12 cellular contexts compared by ENCODE assay signal in the genomic region with DNA sequence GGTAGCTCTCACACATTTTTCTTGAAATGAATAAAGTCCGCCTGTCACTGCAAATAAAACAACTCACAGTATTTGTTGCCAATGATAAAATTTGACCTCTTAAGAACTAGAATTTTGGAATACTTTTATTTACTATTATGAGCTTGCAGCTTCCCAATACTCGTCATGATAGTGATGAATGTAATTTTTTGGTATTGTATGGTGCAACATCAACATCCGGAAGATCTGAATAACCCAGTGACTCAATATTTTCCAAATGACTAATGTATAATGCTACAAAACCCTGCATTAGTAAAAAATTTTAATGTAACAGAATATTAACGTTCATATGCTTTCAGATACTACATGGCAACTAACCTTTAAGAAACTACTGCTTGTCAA.
DNase-seq lines count a peak whose midpoint lies in the region; ATAC-seq and TF ChIP-seq lines count a peak whose summit lies in the region.
"Had no signal": no experiment of that assay in that cellular context is flagged by ENCODE, and none has a peak within 500 bp of the region (broad histone marks: within the 10 kb centered on the region; RNA-seq: fewer than 3 reads in every experiment).

No MANE protein-coding gene starts in this region.

- TF ChIP-seq CTCF in fibroblast of mammary gland (conservative IDR thresholded peaks at IDR 0.05; ENCODE audit: control insufficient read depth, insufficient read depth, low read depth, low read length) (no peak), ascending aorta (IDR thresholded peaks at IDR 0.05) (no peak)

- no peaks in the 10 kb centered on the region for H3K4me1 ChIP-seq in ascending aorta

- peak overlapping the region; percentile 38 for H3K9ac ChIP-seq in SK-N-MC (ENCODE audit: insufficient read length)

- intact Hi-C loops in ascending aorta (cut with DNase I) = no loop called here

- H3K4me3 ChIP-seq in SK-N-MC = peak overlapping the region; percentile 42
- H3K4me3 ChIP-seq in fibroblast of mammary gland (ENCODE audit: control insufficient read depth, low read depth, low read length) = no peak overlapping the region
- no peak overlapping the region for H3K4me3 ChIP-seq in ascending aorta

- no peak for ATAC-seq in GM18867 (IDR thresholded peaks at IDR 0.05; ENCODE audit: unreplicated experiment)

- H3K27me3 ChIP-seq in ascending aorta = no peaks in the 10 kb centered on the region

- DNase-seq in NOMO-1 (lab: John Stamatoyannopoulos, UW; ENCODE audit: unreplicated experiment in 2 of 2) = peak; percentile 49 to 92
- DNase-seq in NOMO-1 treated with dmso at 0.1 percent for 144 hours (lab: John Stamatoyannopoulos, UW; ENCODE audit: unreplicated experiment) = no peak
- DNase-seq in SK-N-MC (ENCODE audit: low read depth, low spot score) = peak; percentile 72
- DNase-seq in fibroblast of mammary gland (ENCODE audit: low read depth) = peak; percentile 90
- no peak for DNase-seq in NCI-H1092 (lab: John Stamatoyannopoulos, UW)
- no peak for DNase-seq in ascending aorta (ENCODE audit: low spot score in 2 of 2)
- no peak for DNase-seq in substantia nigra (lab: John Stamatoyannopoulos, UW)
- DNase-seq: activated B cell treated with CpG ODN at 0.5 μM for 24 hours; activated T-cell treated with anti-CD3 and anti-CD28 coated beads, Interleukin-2, amount 50 U/mL, for 1 hour; NCI-H187 treated with DMSO at 0.1 percent for 48 hours had no signal

- H3K9me3 ChIP-seq in SK-N-MC (ENCODE audit: low read depth, low read length) = no peaks in the 10 kb centered on the region
- H3K9me3 ChIP-seq in ascending aorta = no peaks in the 10 kb centered on the region

- peaks cover 14% of the 10 kb centered on the region for H3K36me3 ChIP-seq in SK-N-MC (ENCODE audit: insufficient read depth, low read length)
- no peaks in the 10 kb centered on the region for H3K36me3 ChIP-seq in ascending aorta

- peak overlapping the region; percentile 90 for H3K27ac ChIP-seq in SK-N-MC
- no peak overlapping the region for H3K27ac ChIP-seq in ascending aorta
- no peak overlapping the region for H3K27ac ChIP-seq in substantia nigra (ENCODE audit: low read depth, low read length, poor library complexity, severe bottlenecking)
- H3K27ac ChIP-seq: 22Rv1 had no signal

Comparison
In these comparisons a context has a peak if more than half of its experiments do, and no peak if none do; other contexts are left out.
1. DNase-seq: peak in NOMO-1 (2 of 2), SK-N-MC (single experiment) and fibroblast of mammary gland (single experiment); none in NOMO-1 treated with dmso at 0.1 percent for 144 hours (single experiment), NCI-H1092 (single experiment), ascending aorta (0 of 2) and substantia nigra (0 of 49).